ENCODE assay signal across 1 cellular context in the genomic region with DNA sequence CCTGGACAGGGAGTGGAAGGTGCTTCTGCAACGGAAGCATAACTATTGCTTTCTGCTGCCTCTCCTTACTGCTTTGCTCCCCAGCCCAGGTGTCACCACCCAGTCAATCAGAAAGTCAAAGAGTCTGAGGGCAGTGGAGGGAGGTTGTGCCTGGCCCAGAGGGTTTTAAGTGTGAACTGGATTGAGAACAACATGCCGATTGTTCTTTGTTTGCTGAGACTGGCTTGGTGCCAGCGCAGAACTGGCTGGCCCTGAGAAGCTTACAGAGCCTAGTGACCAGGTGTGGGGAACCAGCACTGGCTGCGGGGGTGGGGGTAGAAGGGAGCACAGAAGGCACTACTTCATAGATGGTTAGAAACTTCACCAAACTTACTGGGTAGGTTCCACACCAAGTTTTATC.
TF ChIP-seq lines count a peak whose summit lies in the region.

No MANE protein-coding gene starts in this region.

TF ChIP-seq in HepG2, 621 proteins besides CTCF, POLR2A, EP300 and RAD21 (continued from another document):
- TF ChIP-seq, protein P1, sequence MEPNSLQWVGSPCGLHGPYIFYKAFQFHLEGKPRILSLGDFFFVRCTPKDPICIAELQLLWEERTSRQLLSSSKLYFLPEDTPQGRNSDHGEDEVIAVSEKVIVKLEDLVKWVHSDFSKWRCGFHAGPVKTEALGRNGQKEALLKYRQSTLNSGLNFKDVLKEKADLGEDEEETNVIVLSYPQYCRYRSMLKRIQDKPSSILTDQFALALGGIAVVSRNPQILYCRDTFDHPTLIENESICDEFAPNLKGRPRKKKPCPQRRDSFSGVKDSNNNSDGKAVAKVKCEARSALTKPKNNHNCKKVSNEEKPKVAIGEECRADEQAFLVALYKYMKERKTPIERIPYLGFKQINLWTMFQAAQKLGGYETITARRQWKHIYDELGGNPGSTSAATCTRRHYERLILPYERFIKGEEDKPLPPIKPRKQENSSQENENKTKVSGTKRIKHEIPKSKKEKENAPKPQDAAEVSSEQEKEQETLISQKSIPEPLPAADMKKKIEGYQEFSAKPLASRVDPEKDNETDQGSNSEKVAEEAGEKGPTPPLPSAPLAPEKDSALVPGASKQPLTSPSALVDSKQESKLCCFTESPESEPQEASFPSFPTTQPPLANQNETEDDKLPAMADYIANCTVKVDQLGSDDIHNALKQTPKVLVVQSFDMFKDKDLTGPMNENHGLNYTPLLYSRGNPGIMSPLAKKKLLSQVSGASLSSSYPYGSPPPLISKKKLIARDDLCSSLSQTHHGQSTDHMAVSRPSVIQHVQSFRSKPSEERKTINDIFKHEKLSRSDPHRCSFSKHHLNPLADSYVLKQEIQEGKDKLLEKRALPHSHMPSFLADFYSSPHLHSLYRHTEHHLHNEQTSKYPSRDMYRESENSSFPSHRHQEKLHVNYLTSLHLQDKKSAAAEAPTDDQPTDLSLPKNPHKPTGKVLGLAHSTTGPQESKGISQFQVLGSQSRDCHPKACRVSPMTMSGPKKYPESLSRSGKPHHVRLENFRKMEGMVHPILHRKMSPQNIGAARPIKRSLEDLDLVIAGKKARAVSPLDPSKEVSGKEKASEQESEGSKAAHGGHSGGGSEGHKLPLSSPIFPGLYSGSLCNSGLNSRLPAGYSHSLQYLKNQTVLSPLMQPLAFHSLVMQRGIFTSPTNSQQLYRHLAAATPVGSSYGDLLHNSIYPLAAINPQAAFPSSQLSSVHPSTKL (CRISPR knock-in tag; IDR thresholded peaks at IDR 0.05) = peak; percentile 36; the same call in 1 of the 2 replicates
- TF ChIP-seq NFIC (IDR thresholded peaks at IDR 0.05; ENCODE audit: low read length) = 0 out of 2 replicates have a peak, but pooled peaks have one; percentile 23
- TF ChIP-seq, protein P2, sequence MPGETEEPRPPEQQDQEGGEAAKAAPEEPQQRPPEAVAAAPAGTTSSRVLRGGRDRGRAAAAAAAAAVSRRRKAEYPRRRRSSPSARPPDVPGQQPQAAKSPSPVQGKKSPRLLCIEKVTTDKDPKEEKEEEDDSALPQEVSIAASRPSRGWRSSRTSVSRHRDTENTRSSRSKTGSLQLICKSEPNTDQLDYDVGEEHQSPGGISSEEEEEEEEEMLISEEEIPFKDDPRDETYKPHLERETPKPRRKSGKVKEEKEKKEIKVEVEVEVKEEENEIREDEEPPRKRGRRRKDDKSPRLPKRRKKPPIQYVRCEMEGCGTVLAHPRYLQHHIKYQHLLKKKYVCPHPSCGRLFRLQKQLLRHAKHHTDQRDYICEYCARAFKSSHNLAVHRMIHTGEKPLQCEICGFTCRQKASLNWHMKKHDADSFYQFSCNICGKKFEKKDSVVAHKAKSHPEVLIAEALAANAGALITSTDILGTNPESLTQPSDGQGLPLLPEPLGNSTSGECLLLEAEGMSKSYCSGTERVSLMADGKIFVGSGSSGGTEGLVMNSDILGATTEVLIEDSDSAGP (CRISPR knock-in tag; IDR thresholded peaks at IDR 0.05; ENCODE audit: borderline replicate concordance) = no peak
- no peak for TF ChIP-seq ISX (CRISPR knock-in tag; conservative IDR thresholded peaks at IDR 0.05)
- TF ChIP-seq ZNF432 (CRISPR knock-in tag; IDR thresholded peaks at IDR 0.05; ENCODE audit: borderline replicate concordance) = no peak
- TF ChIP-seq, protein P3, sequence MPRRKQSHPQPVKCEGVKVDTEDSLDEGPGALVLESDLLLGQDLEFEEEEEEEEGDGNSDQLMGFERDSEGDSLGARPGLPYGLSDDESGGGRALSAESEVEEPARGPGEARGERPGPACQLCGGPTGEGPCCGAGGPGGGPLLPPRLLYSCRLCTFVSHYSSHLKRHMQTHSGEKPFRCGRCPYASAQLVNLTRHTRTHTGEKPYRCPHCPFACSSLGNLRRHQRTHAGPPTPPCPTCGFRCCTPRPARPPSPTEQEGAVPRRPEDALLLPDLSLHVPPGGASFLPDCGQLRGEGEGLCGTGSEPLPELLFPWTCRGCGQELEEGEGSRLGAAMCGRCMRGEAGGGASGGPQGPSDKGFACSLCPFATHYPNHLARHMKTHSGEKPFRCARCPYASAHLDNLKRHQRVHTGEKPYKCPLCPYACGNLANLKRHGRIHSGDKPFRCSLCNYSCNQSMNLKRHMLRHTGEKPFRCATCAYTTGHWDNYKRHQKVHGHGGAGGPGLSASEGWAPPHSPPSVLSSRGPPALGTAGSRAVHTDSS (CRISPR knock-in tag; conservative IDR thresholded peaks at IDR 0.05) = no peak
- TF ChIP-seq, protein P4, sequence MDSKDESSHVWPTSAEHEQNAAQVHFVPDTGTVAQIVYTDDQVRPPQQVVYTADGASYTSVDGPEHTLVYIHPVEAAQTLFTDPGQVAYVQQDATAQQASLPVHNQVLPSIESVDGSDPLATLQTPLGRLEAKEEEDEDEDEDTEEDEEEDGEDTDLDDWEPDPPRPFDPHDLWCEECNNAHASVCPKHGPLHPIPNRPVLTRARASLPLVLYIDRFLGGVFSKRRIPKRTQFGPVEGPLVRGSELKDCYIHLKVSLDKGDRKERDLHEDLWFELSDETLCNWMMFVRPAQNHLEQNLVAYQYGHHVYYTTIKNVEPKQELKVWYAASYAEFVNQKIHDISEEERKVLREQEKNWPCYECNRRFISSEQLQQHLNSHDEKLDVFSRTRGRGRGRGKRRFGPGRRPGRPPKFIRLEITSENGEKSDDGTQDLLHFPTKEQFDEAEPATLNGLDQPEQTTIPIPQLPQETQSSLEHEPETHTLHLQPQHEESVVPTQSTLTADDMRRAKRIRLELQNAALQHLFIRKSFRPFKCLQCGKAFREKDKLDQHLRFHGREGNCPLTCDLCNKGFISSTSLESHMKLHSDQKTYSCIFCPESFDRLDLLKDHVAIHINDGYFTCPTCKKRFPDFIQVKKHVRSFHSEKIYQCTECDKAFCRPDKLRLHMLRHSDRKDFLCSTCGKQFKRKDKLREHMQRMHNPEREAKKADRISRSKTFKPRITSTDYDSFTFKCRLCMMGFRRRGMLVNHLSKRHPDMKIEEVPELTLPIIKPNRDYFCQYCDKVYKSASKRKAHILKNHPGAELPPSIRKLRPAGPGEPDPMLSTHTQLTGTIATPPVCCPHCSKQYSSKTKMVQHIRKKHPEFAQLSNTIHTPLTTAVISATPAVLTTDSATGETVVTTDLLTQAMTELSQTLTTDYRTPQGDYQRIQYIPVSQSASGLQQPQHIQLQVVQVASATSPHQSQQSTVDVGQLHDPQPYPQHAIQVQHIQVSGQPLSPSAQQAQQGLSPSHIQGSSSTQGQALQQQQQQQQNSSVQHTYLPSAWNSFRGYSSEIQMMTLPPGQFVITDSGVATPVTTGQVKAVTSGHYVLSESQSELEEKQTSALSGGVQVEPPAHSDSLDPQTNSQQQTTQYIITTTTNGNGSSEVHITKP (CRISPR knock-in tag; IDR thresholded peaks at IDR 0.05; ENCODE audit: low read depth) = no peak
- 0 out of 2 replicates have a peak, but pooled peaks have one; percentile 25 for TF ChIP-seq ZNF614 (CRISPR knock-in tag; IDR thresholded peaks at IDR 0.05; ENCODE audit: borderline replicate concordance)
- TF ChIP-seq SALL1 (CRISPR knock-in tag; IDR thresholded peaks at IDR 0.05) = peak; percentile 18; the same call in 1 of the 2 replicates
- TF ChIP-seq ZNF331 (CRISPR knock-in tag; IDR thresholded peaks at IDR 0.05) = peak; percentile 33; the same call in 1 of the 2 replicates
- peak; percentile 77 for TF ChIP-seq SOX5 (CRISPR knock-in tag; IDR thresholded peaks at IDR 0.05; ENCODE audit: borderline replicate concordance)
- 0 out of 2 replicates have a peak, but pooled peaks have one; percentile 41 for TF ChIP-seq HMG20A (CRISPR knock-in tag; IDR thresholded peaks at IDR 0.05; ENCODE audit: borderline replicate concordance)
- TF ChIP-seq XRCC5 (optimal IDR thresholded peaks at IDR 0.05; ENCODE audit: low read length) = peak; percentile 90
- TF ChIP-seq FOXC1 (CRISPR knock-in tag; IDR thresholded peaks at IDR 0.05; ENCODE audit: borderline replicate concordance) = no peak
- TF ChIP-seq, protein P5, sequence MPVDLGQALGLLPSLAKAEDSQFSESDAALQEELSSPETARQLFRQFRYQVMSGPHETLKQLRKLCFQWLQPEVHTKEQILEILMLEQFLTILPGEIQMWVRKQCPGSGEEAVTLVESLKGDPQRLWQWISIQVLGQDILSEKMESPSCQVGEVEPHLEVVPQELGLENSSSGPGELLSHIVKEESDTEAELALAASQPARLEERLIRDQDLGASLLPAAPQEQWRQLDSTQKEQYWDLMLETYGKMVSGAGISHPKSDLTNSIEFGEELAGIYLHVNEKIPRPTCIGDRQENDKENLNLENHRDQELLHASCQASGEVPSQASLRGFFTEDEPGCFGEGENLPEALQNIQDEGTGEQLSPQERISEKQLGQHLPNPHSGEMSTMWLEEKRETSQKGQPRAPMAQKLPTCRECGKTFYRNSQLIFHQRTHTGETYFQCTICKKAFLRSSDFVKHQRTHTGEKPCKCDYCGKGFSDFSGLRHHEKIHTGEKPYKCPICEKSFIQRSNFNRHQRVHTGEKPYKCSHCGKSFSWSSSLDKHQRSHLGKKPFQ (CRISPR knock-in tag; IDR thresholded peaks at IDR 0.05; ENCODE audit: insufficient replicate concordance) = peak; percentile 98
- TF ChIP-seq FOXP1 (IDR thresholded peaks at IDR 0.05) = no peak
- TF ChIP-seq FOXP1 (CRISPR knock-in tag; IDR thresholded peaks at IDR 0.05) = no peak
- TF ChIP-seq POLR2AphosphoS5 (IDR thresholded peaks at IDR 0.05; ENCODE audit: low read depth, low read length) = no peak
- TF ChIP-seq, protein P6, sequence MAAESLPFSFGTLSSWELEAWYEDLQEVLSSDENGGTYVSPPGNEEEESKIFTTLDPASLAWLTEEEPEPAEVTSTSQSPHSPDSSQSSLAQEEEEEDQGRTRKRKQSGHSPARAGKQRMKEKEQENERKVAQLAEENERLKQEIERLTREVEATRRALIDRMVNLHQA (CRISPR knock-in tag; IDR thresholded peaks at IDR 0.05) = no peak
- no peak for TF ChIP-seq HHEX (CRISPR knock-in tag; IDR thresholded peaks at IDR 0.05)
- TF ChIP-seq FOXA1 (IDR thresholded peaks at IDR 0.05) = no peak
- 0 out of 2 replicates have a peak, but pooled peaks have one; percentile 32 for TF ChIP-seq FOXA1 (CRISPR knock-in tag; IDR thresholded peaks at IDR 0.05)
- no peak for TF ChIP-seq SOX13 (IDR thresholded peaks at IDR 0.05)
- peak in 1 of 2 experiments; percentile 88; a peak in 2 of 4 replicates for TF ChIP-seq SOX13 (CRISPR knock-in tag; conservative IDR thresholded peaks at IDR 0.05 in 1 of 2, IDR thresholded peaks at IDR 0.05 in 1 of 2)
- TF ChIP-seq HDAC1 (CRISPR knock-in tag; IDR thresholded peaks at IDR 0.05) = no peak
- TF ChIP-seq ZNF780A (CRISPR knock-in tag; IDR thresholded peaks at IDR 0.05) = no peak
- no peak for TF ChIP-seq PTBP1 (IDR thresholded peaks at IDR 0.05; ENCODE audit: low read depth, low read length, poor library complexity, severe bottlenecking)
- no peak for TF ChIP-seq MLLT10 (CRISPR knock-in tag; IDR thresholded peaks at IDR 0.05)
- TF ChIP-seq, protein P7, sequence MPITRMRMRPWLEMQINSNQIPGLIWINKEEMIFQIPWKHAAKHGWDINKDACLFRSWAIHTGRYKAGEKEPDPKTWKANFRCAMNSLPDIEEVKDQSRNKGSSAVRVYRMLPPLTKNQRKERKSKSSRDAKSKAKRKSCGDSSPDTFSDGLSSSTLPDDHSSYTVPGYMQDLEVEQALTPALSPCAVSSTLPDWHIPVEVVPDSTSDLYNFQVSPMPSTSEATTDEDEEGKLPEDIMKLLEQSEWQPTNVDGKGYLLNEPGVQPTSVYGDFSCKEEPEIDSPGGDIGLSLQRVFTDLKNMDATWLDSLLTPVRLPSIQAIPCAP (CRISPR knock-in tag; IDR thresholded peaks at IDR 0.05; ENCODE audit: low read depth) = no peak
- no peak for TF ChIP-seq SOX6 (IDR thresholded peaks at IDR 0.05)
- TF ChIP-seq SOX6 (CRISPR knock-in tag; IDR thresholded peaks at IDR 0.05) = peak; percentile 74
- TF ChIP-seq FOXA3 (CRISPR knock-in tag; IDR thresholded peaks at IDR 0.05) = peak; percentile 39
- no peak for TF ChIP-seq MYNN (CRISPR knock-in tag; IDR thresholded peaks at IDR 0.05; ENCODE audit: low read depth)
- no peak for TF ChIP-seq RFX5 (IDR thresholded peaks at IDR 0.05; ENCODE audit: low read depth, low read length)
